ENCODE assay signal across 3 cellular contexts in genomic region chr11:724063-724732, GRCh38.
TF ChIP-seq lines count a peak whose summit lies in the region.

No MANE protein-coding gene starts in this region.

TF ChIP-seq in SK-N-SH, 30 proteins besides CTCF, POLR2A, EP300 and RAD21 (continues in another document):
- no peak for TF ChIP-seq JUND (IDR thresholded peaks at IDR 0.05)
- TF ChIP-seq EZH2phosphoT487 (IDR thresholded peaks at IDR 0.05; ENCODE audit: borderline replicate concordance, low read depth): no peak
- TF ChIP-seq SIN3A (IDR thresholded peaks at IDR 0.05; ENCODE audit: borderline replicate concordance, low read depth, low read length): no peak
- TF ChIP-seq FOSL2 (IDR thresholded peaks at IDR 0.05; ENCODE audit: borderline replicate concordance, low read depth): no peak
- TF ChIP-seq PBX3 (IDR thresholded peaks at IDR 0.05): no peak
- no peak for TF ChIP-seq POLR2AphosphoS5 (IDR thresholded peaks at IDR 0.05; ENCODE audit: low read depth, low read length)
- no peak for TF ChIP-seq IRF3 (IDR thresholded peaks at IDR 0.05; ENCODE audit: low read depth, low read length)
- TF ChIP-seq MEF2A (IDR thresholded peaks at IDR 0.05; ENCODE audit: borderline replicate concordance, low read depth): no peak
- no peak for TF ChIP-seq NFIC (IDR thresholded peaks at IDR 0.05; ENCODE audit: borderline replicate concordance)
- no peak for TF ChIP-seq FOXJ3 (CRISPR knock-in tag; IDR thresholded peaks at IDR 0.05)
- TF ChIP-seq, protein P1, sequence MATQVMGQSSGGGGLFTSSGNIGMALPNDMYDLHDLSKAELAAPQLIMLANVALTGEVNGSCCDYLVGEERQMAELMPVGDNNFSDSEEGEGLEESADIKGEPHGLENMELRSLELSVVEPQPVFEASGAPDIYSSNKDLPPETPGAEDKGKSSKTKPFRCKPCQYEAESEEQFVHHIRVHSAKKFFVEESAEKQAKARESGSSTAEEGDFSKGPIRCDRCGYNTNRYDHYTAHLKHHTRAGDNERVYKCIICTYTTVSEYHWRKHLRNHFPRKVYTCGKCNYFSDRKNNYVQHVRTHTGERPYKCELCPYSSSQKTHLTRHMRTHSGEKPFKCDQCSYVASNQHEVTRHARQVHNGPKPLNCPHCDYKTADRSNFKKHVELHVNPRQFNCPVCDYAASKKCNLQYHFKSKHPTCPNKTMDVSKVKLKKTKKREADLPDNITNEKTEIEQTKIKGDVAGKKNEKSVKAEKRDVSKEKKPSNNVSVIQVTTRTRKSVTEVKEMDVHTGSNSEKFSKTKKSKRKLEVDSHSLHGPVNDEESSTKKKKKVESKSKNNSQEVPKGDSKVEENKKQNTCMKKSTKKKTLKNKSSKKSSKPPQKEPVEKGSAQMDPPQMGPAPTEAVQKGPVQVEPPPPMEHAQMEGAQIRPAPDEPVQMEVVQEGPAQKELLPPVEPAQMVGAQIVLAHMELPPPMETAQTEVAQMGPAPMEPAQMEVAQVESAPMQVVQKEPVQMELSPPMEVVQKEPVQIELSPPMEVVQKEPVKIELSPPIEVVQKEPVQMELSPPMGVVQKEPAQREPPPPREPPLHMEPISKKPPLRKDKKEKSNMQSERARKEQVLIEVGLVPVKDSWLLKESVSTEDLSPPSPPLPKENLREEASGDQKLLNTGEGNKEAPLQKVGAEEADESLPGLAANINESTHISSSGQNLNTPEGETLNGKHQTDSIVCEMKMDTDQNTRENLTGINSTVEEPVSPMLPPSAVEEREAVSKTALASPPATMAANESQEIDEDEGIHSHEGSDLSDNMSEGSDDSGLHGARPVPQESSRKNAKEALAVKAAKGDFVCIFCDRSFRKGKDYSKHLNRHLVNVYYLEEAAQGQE (IDR thresholded peaks at IDR 0.05; ENCODE audit: low read depth, low read length): no peak
- no peak for TF ChIP-seq USF1 (IDR thresholded peaks at IDR 0.05; ENCODE audit: borderline replicate concordance, low read depth)
- TF ChIP-seq RXRA (IDR thresholded peaks at IDR 0.05; ENCODE audit: borderline replicate concordance, low read depth): no peak
- TF ChIP-seq SMC3 (IDR thresholded peaks at IDR 0.05; ENCODE audit: low read depth, low read length): no peak

TF ChIP-seq in SK-N-SH treated with all-trans-retinoic acid at 6 μM for 48 hours, 23 proteins besides CTCF, POLR2A, EP300 and RAD21:
- TF ChIP-seq ESRRG (CRISPR knock-in tag; IDR thresholded peaks at IDR 0.05) (no peak), OSR1 (CRISPR knock-in tag; IDR thresholded peaks at IDR 0.05) (no peak), BACH2 (CRISPR knock-in tag; IDR thresholded peaks at IDR 0.05; ENCODE audit: borderline replicate concordance) (no peak), POU6F1 (CRISPR knock-in tag; IDR thresholded peaks at IDR 0.05; ENCODE audit: borderline replicate concordance, low read depth) (no peak), ISL1 (CRISPR knock-in tag; IDR thresholded peaks at IDR 0.05) (no peak), RARB (CRISPR knock-in tag; IDR thresholded peaks at IDR 0.05) (no peak), ZNF70 (CRISPR knock-in tag; IDR thresholded peaks at IDR 0.05) (no peak), CSRNP3 (CRISPR knock-in tag; IDR thresholded peaks at IDR 0.05) (no peak), CREB5 (CRISPR knock-in tag; IDR thresholded peaks at IDR 0.05; ENCODE audit: low read depth) (no peak), ZNF8 (CRISPR knock-in tag; IDR thresholded peaks at IDR 0.05) (no peak)

TF ChIP-seq in HepG2, 621 proteins besides CTCF, POLR2A, EP300 and RAD21:
- peak; percentile 56; the same call in 1 of the 2 replicates for TF ChIP-seq RBFOX2 (IDR thresholded peaks at IDR 0.05; ENCODE audit: low read depth, low read length)
- no peak for TF ChIP-seq ZFP90 (CRISPR knock-in tag; IDR thresholded peaks at IDR 0.05; ENCODE audit: borderline replicate concordance)
- peak; percentile 76 for TF ChIP-seq RBM22 (optimal IDR thresholded peaks at IDR 0.05; ENCODE audit: low read length)
- peak; percentile 82 for TF ChIP-seq AGO2 (optimal IDR thresholded peaks at IDR 0.05; ENCODE audit: low read depth, low read length)
- TF ChIP-seq PHF5A (CRISPR knock-in tag; IDR thresholded peaks at IDR 0.05; ENCODE audit: low read depth, unreplicated experiment): no peak
